8 cellular contexts compared by ENCODE assay signal in the genomic region with DNA sequence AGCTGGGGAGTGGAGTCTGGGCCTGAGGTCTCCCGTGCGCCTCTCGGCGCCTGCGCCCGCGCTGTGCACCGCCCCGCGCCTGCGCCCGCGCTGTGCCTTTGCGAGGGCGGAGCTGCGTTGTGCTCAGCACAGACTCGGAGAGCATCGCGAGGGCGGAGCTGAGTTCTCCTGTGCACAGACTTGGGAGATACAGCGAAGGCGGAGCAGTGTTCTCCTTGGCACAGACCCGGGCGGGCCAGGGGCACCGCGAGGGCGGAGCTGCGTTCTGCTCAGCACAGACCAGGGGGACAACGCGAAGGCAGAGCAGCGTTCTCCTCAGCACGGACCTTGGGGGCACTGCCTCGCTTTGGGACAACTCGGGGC.
A peak's percentile ranks its signal among the peaks of the same experiment; 100 is the strongest.
DNase-seq lines count a peak whose midpoint lies in the region; ATAC-seq and TF ChIP-seq lines count a peak whose summit lies in the region.
"Not testable (repeated sequence)": the region's sequence is repeated elsewhere in the genome, so short reads cannot be mapped to it uniquely, and the experiment has no call there.

No MANE protein-coding gene starts in this region.

- H3K27me3 ChIP-seq in neural cell (ENCODE audit: insufficient read depth, low read depth, low read length); stomach: not testable (repeated sequence)

- H3K4me3 Mint-ChIP-seq in brain = peak overlapping the region in 3 of 5 experiments; percentile 50 to 78 (median 55)

- H3K27me3 Mint-ChIP-seq in brain = not testable (repeated sequence)

- not testable (repeated sequence) for TF ChIP-seq CTCF in brain (conservative IDR thresholded peaks at IDR 0.05); neural cell (IDR thresholded peaks at IDR 0.05; ENCODE audit: poor library complexity, severe bottlenecking); stomach (IDR thresholded peaks at IDR 0.05)

- ATAC-seq in GM21825 (IDR thresholded peaks at IDR 0.05; ENCODE audit: unreplicated experiment) (peak; percentile 100), HG03460 (IDR thresholded peaks at IDR 0.05; ENCODE audit: unreplicated experiment) (peak; percentile 91)

- not testable (repeated sequence) for H3K36me3 Mint-ChIP-seq in brain

- H3K4me1 Mint-ChIP-seq in brain = not testable (repeated sequence)

- not testable (repeated sequence) for H3F3A ChIP-seq in neural cell (ENCODE audit: insufficient read depth, low read length, poor library complexity, severe bottlenecking)

- not testable (repeated sequence) for H3K4me1 ChIP-seq in stomach

- not testable (repeated sequence) for TF ChIP-seq EP300 in neural cell (conservative IDR thresholded peaks at IDR 0.05; ENCODE audit: poor library complexity, severe bottlenecking); stomach (IDR thresholded peaks at IDR 0.05)

- TF ChIP-seq POLR2A in stomach (IDR thresholded peaks at IDR 0.05) = not testable (repeated sequence)

- H3K9me3 Mint-ChIP-seq in brain = not testable (repeated sequence)

- H3K4me3 ChIP-seq in GM08714 (ENCODE audit: low read length) (peak overlapping the region; percentile 23; the same call in 1 of the 2 replicates), neural cell (ENCODE audit: low read length) (peak overlapping the region; percentile 48), stomach (peak overlapping the region; percentile 13 to 47 (median 44))

- not testable (repeated sequence) for H3K27ac ChIP-seq in neural cell (ENCODE audit: low read length)
- peak overlapping the region in 3 of 5 donors; percentile 22 to 60 (median 34) for H3K27ac ChIP-seq in stomach

- not testable (repeated sequence) for TF ChIP-seq RAD21 in neural cell (conservative IDR thresholded peaks at IDR 0.05)

- H3K9me2 ChIP-seq in neural cell (ENCODE audit: insufficient read depth, low read length) = not testable (repeated sequence)

- H3K79me2 ChIP-seq in neural cell (replicated peaks; ENCODE audit: insufficient read depth, low read length) = not testable (repeated sequence)

- not testable (repeated sequence) for H3K9me3 ChIP-seq in neural cell (ENCODE audit: low read length); stomach

- H4K20me1 ChIP-seq in neural cell (ENCODE audit: insufficient read depth) = not testable (repeated sequence)

- H3K36me3 ChIP-seq in neural cell (ENCODE audit: insufficient read depth, low read length); stomach: not testable (repeated sequence)

- intact Hi-C loops in cardiac septum (cut with DNase I); stomach (cut with DNase I; ENCODE audit: low total_unique reads): not testable (repeated sequence)

- H3K9ac ChIP-seq in neural cell (ENCODE audit: low read length) = peak overlapping the region; percentile 38

- H3K27ac Mint-ChIP-seq in brain = not testable (repeated sequence)

- H2AFZ ChIP-seq in neural cell (ENCODE audit: low read depth, low read length) = not testable (repeated sequence)

- peak; percentile 57 for DNase-seq in SW480 (ENCODE audit: low spot score)
- DNase-seq in cardiac septum (ENCODE audit: low spot score) = peak; percentile 79
- DNase-seq in stomach = not testable (repeated sequence)

- 0 to 23% (median 7%) methylated on average over 1 to 22 of the region's 34 CpGs for WGBS in stomach, 5 donors

- not testable (repeated sequence) for H3K4me2 ChIP-seq in neural cell (ENCODE audit: low read length)

TF ChIP-seq in neural cell, 6 proteins besides CTCF, POLR2A, EP300 and RAD21:
- TF ChIP-seq POLR2AphosphoS5 (IDR thresholded peaks at IDR 0.05) = peak; percentile 25
